Comparison of ENCODE assay signal across 1 cellular context in the genomic region with DNA sequence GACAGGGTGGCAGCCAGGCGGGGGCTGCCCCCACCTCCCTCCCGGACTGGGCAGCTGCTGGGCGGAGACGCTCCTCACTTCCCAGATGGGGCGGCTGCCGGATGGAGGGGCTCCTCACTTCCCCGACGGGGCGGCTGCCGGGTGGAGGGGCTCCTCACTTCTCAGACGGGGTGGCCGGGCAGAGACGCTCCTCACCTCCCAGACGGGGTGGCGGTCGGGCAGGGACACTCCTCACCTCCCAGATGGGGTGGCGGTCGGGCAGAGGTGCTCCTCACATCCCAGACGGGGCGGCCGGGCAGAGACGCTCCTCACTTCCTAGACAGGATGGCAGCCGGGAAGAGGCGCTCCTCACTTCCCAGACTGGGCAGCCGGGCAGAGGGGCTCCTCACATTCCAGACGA. TPM values are rescaled to one million over a fixed set of nuclear protein-coding genes. Genes with fewer than 3 reads are reported as not detected.
"Had no signal": no experiment of that assay in that cellular context is flagged by ENCODE, and none has a peak within 500 bp of the region (broad histone marks: within the 10 kb centered on the region; RNA-seq: fewer than 3 reads in every experiment).

No MANE protein-coding gene starts in this region.

RNA-seq across cellular contexts. Expression of a gene that starts 39.8 kb away (rescaled TPM):
- total RNA-seq: ascending aorta had no signal
